Comparison of ENCODE assay signal across 8 cellular contexts in the genomic region with DNA sequence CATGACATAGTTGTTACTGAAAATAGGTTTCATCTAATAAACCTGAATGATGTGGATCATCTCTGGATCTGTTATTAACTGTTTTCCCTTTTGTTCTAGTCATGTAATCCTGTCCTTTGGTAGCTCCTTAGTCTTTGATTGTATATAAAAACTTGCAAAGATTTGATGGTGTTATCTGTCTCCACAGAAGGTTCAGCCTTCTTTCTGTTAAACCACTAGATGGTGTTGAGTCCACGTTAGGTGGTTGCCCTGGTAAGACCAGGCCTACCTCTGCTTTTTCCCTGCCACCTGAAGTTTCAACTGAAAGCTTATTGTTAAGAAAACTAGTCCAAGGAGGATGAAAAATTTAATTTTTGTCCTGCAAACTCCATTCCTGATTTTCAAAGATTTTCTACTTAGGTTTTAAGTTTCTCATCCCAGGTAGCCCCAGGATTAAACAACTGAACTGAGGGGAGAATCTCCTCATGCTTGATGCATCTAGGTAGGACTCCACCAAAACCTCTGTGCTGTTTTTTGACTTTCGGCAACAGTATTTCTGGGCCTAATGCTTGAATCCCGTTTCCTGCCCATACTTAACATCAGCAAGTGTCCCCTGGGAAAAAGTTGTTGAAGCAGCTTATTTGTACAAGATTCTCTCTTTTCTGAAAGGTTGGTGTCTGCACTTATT.
DNase-seq lines count a peak whose midpoint lies in the region; ATAC-seq and TF ChIP-seq lines count a peak whose summit lies in the region.

No MANE protein-coding gene starts in this region.

- intact Hi-C loops in colonic mucosa (cut with DNase I) (no loop called here), mucosa of descending colon (cut with DNase I, micrococcal nuclease) (loop anchor here in 1 of 2 donors (10.0 kb wide), 1 partner anchor 79 kb away; no protein-coding TSS in a partner anchor)

- H3K27me3 ChIP-seq in colonic mucosa: no peaks in the 10 kb centered on the region

- DNase-seq in DMS53 (lab: John Stamatoyannopoulos, UW) (peak; percentile 9), DMS53 treated with DMSO at 0.1 percent for 48 hours (lab: John Stamatoyannopoulos, UW; ENCODE audit: unreplicated experiment) (no peak), NAMALWA (ENCODE audit: low spot score) (peak; percentile 30), colonic mucosa (no peak), mucosa of descending colon (no peak), NCI-H2171 treated with DMSO at 0.1 percent for 48 hours (lab: John Stamatoyannopoulos, UW) (no peak)

- H3K9me3 ChIP-seq in colonic mucosa (no peaks in the 10 kb centered on the region), mucosa of descending colon (peaks cover under 1% of the 10 kb centered on the region)

- no peak overlapping the region for H3K4me3 ChIP-seq in colonic mucosa
- no peak overlapping the region for H3K4me3 ChIP-seq in mucosa of descending colon

- H3K27ac ChIP-seq in colonic mucosa: no peak overlapping the region

- H3K4me1 ChIP-seq in colonic mucosa: no peaks in the 10 kb centered on the region
- no peaks in the 10 kb centered on the region for H3K4me1 ChIP-seq in mucosa of descending colon (ENCODE audit: low read depth)

- ATAC-seq in mucosa of descending colon (peak; percentile 43), HG03097 (IDR thresholded peaks at IDR 0.05; ENCODE audit: low FRiP score, unreplicated experiment) (no peak), HG03442 (IDR thresholded peaks at IDR 0.05; ENCODE audit: unreplicated experiment) (no peak)

- TF ChIP-seq CTCF in colonic mucosa (IDR thresholded peaks at IDR 0.05) (peak; percentile 17), mucosa of descending colon (IDR thresholded peaks at IDR 0.05) (no peak)

- H3K9ac ChIP-seq in colonic mucosa (ENCODE audit: low read depth in 2 of 2, low read length in 2 of 2): no peak overlapping the region

- no peaks in the 10 kb centered on the region for H3K36me3 ChIP-seq in colonic mucosa
- no peaks in the 10 kb centered on the region for H3K36me3 ChIP-seq in mucosa of descending colon (ENCODE audit: low read depth)

Comparison
In these comparisons a context has a peak if more than half of its experiments do, and no peak if none do; other contexts are left out.
1. DNase-seq: peak in DMS53 (single experiment) and NAMALWA (single experiment); none in DMS53 treated with DMSO at 0.1 percent for 48 hours (single experiment), colonic mucosa (single experiment), mucosa of descending colon (0 of 3) and NCI-H2171 treated with DMSO at 0.1 percent for 48 hours (single experiment).